ENCODE assay signal across 18 cellular contexts in the genomic region with DNA sequence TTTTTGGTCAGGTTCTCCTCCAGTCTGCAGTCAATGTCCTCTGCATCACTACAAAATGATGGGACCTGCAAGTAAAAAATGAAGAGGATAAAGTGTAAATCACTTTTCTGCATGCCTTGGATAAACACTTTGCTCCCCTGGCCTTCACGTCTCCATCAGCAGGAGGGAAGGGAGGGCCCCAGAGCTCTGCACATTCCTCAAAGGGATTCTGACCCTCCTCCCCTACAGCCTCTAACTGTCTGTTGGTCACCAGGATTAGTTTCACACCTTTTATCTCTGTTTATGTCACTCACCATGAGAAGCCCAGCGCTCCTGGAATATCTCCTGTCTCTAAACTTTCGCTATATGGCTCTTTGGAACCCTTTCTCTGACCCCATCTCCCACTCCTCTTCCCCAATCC.
DNase-seq lines count a peak whose midpoint lies in the region; ATAC-seq and TF ChIP-seq lines count a peak whose summit lies in the region.
"Had no signal": no experiment of that assay in that cellular context is flagged by ENCODE, and none has a peak within 500 bp of the region (broad histone marks: within the 10 kb centered on the region; RNA-seq: fewer than 3 reads in every experiment).

No MANE protein-coding gene starts in this region.

- no peak for ATAC-seq in heart right ventricle
- no peak for ATAC-seq in HG02678 (IDR thresholded peaks at IDR 0.05; ENCODE audit: unreplicated experiment)
- ATAC-seq in T-cell (replicated peaks in 1 of 4) = no peak
- ATAC-seq in HG03135 (IDR thresholded peaks at IDR 0.05; ENCODE audit: unreplicated experiment) = no peak
- ATAC-seq: A549, HepG2 had no signal

- no peaks in the 10 kb centered on the region for H3K9me3 ChIP-seq in cardiac muscle cell (ENCODE audit: low read depth)
- H3K9me3 ChIP-seq in heart right ventricle = no peaks in the 10 kb centered on the region
- no peaks in the 10 kb centered on the region for H3K9me3 ChIP-seq in endodermal cell (ENCODE audit: control insufficient read depth, low read length)
- H3K9me3 ChIP-seq: A549, Caco-2 had no signal

- POLR2A ChIA-PET in T-cell (lab: Charles Lee) = no interaction called here

- no peaks in the 10 kb centered on the region for H3K36me3 ChIP-seq in cardiac muscle cell
- H3K36me3 ChIP-seq in heart right ventricle = peaks cover 0 to 20% (median 0%) of the 10 kb centered on the region in 9 donors
- no peaks in the 10 kb centered on the region for H3K36me3 ChIP-seq in endodermal cell (ENCODE audit: control insufficient read depth, insufficient read depth, low read length)

- H3K27me3 Mint-ChIP-seq in endodermal cell (ENCODE audit: insufficient read depth) (no peaks in the 10 kb centered on the region), endothelial cell (ENCODE audit: unreplicated experiment) (no peaks in the 10 kb centered on the region), T-cell (no peaks in the 10 kb centered on the region)
- H3K27me3 Mint-ChIP-seq: CD4-positive, alpha-beta T cell; IgD-negative memory B cell had no signal

- H3K4me1 Mint-ChIP-seq in endodermal cell = peaks cover 1% of the 10 kb centered on the region
- H3K4me1 Mint-ChIP-seq in endothelial cell (ENCODE audit: unreplicated experiment) = no peaks in the 10 kb centered on the region
- no peaks in the 10 kb centered on the region for H3K4me1 Mint-ChIP-seq in T-cell
- H3K4me1 Mint-ChIP-seq: IgD-negative memory B cell had no signal

- DNase-seq in cardiac muscle cell (ENCODE audit: low read depth in 1 of 2, low spot score in 1 of 2) (peak in 1 of 2 donors; percentile 52), heart right ventricle (no peak), endodermal cell (peak; percentile 81), left kidney (ENCODE audit: low read depth, low spot score) (peak; percentile 17), endothelial cell (ENCODE audit: low spot score) (no peak), T-cell (no peak)
- DNase-seq: AML-193; Caco-2; CD4-positive, alpha-beta T cell; GF-D8; HCEC 1CT had no signal

- CTCF ChIA-PET in T-cell (lab: Charles Lee) = no interaction called here

- H3K27ac Mint-ChIP-seq in endodermal cell (no peak overlapping the region), endothelial cell (ENCODE audit: unreplicated experiment) (no peak overlapping the region), T-cell (no peak overlapping the region)
- H3K27ac Mint-ChIP-seq: CD4-positive, alpha-beta T cell; IgD-negative memory B cell had no signal

- no peak overlapping the region for H3K4me3 ChIP-seq in cardiac muscle cell
- no peak overlapping the region for H3K4me3 ChIP-seq in heart right ventricle
- H3K4me3 ChIP-seq in endodermal cell (ENCODE audit: low read length) = no peak overlapping the region
- H3K4me3 ChIP-seq: A549 had no signal

- no peak overlapping the region for H3K9ac ChIP-seq in endodermal cell (ENCODE audit: extremely low read depth, low read length, poor library complexity, severe bottlenecking)

- H3K36me3 Mint-ChIP-seq in endodermal cell (ENCODE audit: low read depth) = no peaks in the 10 kb centered on the region
- no peaks in the 10 kb centered on the region for H3K36me3 Mint-ChIP-seq in endothelial cell (ENCODE audit: low read depth, unreplicated experiment)
- no peaks in the 10 kb centered on the region for H3K36me3 Mint-ChIP-seq in T-cell
- H3K36me3 Mint-ChIP-seq: IgD-negative memory B cell had no signal

- TF ChIP-seq CTCF in cardiac muscle cell (IDR thresholded peaks at IDR 0.05; ENCODE audit: low read depth, low read length) (no peak), heart right ventricle (IDR thresholded peaks at IDR 0.05) (no peak), endodermal cell (conservative IDR thresholded peaks at IDR 0.05) (no peak), endothelial cell (IDR thresholded peaks at IDR 0.05; ENCODE audit: unreplicated experiment) (no peak)

- H3K27ac ChIP-seq in cardiac muscle cell (peak overlapping the region; percentile 6), heart right ventricle (no peak overlapping the region), endodermal cell (ENCODE audit: low read depth, low read length) (no peak overlapping the region)
- H3K27ac ChIP-seq: 22Rv1, A549, C4-2B had no signal

- H3K27me3 ChIP-seq in cardiac muscle cell = no peaks in the 10 kb centered on the region
- no peaks in the 10 kb centered on the region for H3K27me3 ChIP-seq in heart right ventricle
- peaks cover 18% of the 10 kb centered on the region for H3K27me3 ChIP-seq in endodermal cell (ENCODE audit: control insufficient read depth, insufficient read depth, low read length, poor library complexity, severe bottlenecking)

- 19 to 41% methylated on average over 3 of the region's 3 CpGs for whole genome bisulfite sequencing in heart right ventricle, 2 donors
- whole genome bisulfite sequencing in endodermal cell (ENCODE audit: insufficient coverage in 1 of 2, insufficient read length in 1 of 2), 2 experiments = 11 to 19% methylated on average over 3 of the region's 3 CpGs

- intact Hi-C loops in heart right ventricle (cut with DNase I) = no loop called here

- H3K4me1 ChIP-seq in cardiac muscle cell (ENCODE audit: low read depth) = peaks cover 11% of the 10 kb centered on the region
- H3K4me1 ChIP-seq in heart right ventricle = no peaks in the 10 kb centered on the region
- H3K4me1 ChIP-seq in endodermal cell (ENCODE audit: control insufficient read depth, insufficient read depth, low read length) = no peaks in the 10 kb centered on the region
- H3K4me1 ChIP-seq: A549 had no signal

- H3K4me3 Mint-ChIP-seq in endodermal cell (no peak overlapping the region), endothelial cell (ENCODE audit: unreplicated experiment) (no peak overlapping the region), T-cell (no peak overlapping the region)
- H3K4me3 Mint-ChIP-seq: CD4-positive, alpha-beta T cell; IgD-negative memory B cell had no signal

- H3K9me3 Mint-ChIP-seq in endodermal cell (no peaks in the 10 kb centered on the region), endothelial cell (ENCODE audit: unreplicated experiment) (no peaks in the 10 kb centered on the region), T-cell (no peaks in the 10 kb centered on the region)
- H3K9me3 Mint-ChIP-seq: CD4-positive, alpha-beta T cell; IgD-negative memory B cell had no signal

Comparison
In these comparisons a context has a peak if more than half of its experiments do, and no peak if none do; other contexts are left out.
1. DNase-seq: peak in endodermal cell (single experiment) and left kidney (single experiment); none in heart right ventricle (0 of 2), endothelial cell (single experiment) and T-cell (0 of 34).